12 cellular contexts compared by ENCODE assay signal in the genomic region with DNA sequence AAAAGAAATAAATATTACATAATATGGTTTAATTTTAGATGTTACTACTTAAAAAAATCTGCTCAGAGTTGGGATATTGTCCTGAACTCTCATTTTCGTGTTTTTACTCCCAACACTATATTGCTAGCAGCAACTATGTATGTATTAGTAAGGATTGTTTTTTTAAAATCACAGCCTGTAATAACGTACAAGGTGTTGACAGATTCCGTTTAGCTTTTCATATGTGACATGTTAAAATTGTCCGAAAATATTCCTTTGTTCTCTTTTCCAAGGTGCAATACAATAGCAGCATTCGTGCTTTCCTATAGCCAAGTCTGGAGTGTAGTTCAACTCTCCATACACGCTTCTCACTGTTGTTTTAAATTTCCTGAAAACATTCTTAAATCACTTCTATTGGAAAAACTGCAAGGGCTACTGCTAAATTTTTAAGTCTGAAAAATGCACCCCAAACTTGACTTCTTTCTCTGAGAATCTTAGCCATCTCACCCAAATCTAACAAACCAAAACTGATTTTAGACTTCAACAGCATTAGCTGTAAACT. TPM values are rescaled to one million over a fixed set of nuclear protein-coding genes. Genes with fewer than 3 reads are reported as not detected.
DNase-seq lines count a peak whose midpoint lies in the region; ATAC-seq and TF ChIP-seq lines count a peak whose summit lies in the region.
"Had no signal": no experiment of that assay in that cellular context is flagged by ENCODE, and none has a peak within 500 bp of the region (broad histone marks: within the 10 kb centered on the region; RNA-seq: fewer than 3 reads in every experiment).

No MANE protein-coding gene starts in this region.

- H3K27ac Mint-ChIP-seq in CD8-positive, alpha-beta memory T cell: peak overlapping the region in 6 of 8 donors; percentile 46 to 100 (median 98)
- H3K27ac Mint-ChIP-seq in IgD-negative memory B cell: peak overlapping the region; percentile 33 to 98 (median 74)
- peak overlapping the region; percentile 97 for H3K27ac Mint-ChIP-seq in activated naive CD8-positive, alpha-beta T cell treated with anti-CD3 and anti-CD28 coated beads for 36 hours
- peak overlapping the region in 7 of 9 donors; percentile 93 to 100 (median 98) for H3K27ac Mint-ChIP-seq in naive thymus-derived CD4-positive, alpha-beta T cell

- peak overlapping the region; percentile 86 for H3K27ac ChIP-seq in CD8-positive, alpha-beta memory T cell (ENCODE audit: low read depth, low read length)
- peak overlapping the region; percentile 94 for H3K27ac ChIP-seq in naive thymus-derived CD4-positive, alpha-beta T cell (ENCODE audit: low read depth, low read length)

- DNase-seq in CD8-positive, alpha-beta memory T cell: no peak
- DNase-seq in activated naive CD8-positive, alpha-beta T cell treated with anti-CD3 and anti-CD28 coated beads for 36 hours: no peak
- DNase-seq in naive thymus-derived CD4-positive, alpha-beta T cell: no peak
- DNase-seq in medulla oblongata (ENCODE audit: extremely low spot score) (no peak), lower leg skin (ENCODE audit: low spot score in 2 of 2) (no peak), 8988T (no peak)
- DNase-seq: activated CD8-positive, alpha-beta memory T cell treated with anti-CD3 and anti-CD28 coated beads for 24 hours; gastrocnemius medialis; HCEC 1CT; stimulated activated CD4-positive, alpha-beta T cell treated with anti-CD3 and anti-CD28 coated beads, Interleukin-15, amount 100 ng/mL, for 24 hours had no signal

- no peaks in the 10 kb centered on the region for H3K9me3 ChIP-seq in CD8-positive, alpha-beta memory T cell (ENCODE audit: low read length)
- no peaks in the 10 kb centered on the region for H3K9me3 ChIP-seq in naive thymus-derived CD4-positive, alpha-beta T cell (ENCODE audit: control insufficient read depth in 2 of 3, low read length in 3 of 3)
- H3K9me3 ChIP-seq: gastrocnemius medialis had no signal

- intact Hi-C loops in naive thymus-derived CD4-positive, alpha-beta T cell (cut with micrococcal nuclease): loop anchor here (5.0 to 10.0 kb wide), 4 partner anchors 507 to 1784 kb away; a partner anchor contains a TSS
- intact Hi-C loops in lower leg skin (cut with DNase I; ENCODE audit: low total_unique reads): no loop called here

- peaks cover 40 to 77% (median 58%) of the 10 kb centered on the region in 3 donors for H3K4me1 Mint-ChIP-seq in CD8-positive, alpha-beta memory T cell
- peaks cover 27 to 33% (median 31%) of the 10 kb centered on the region in 3 donors for H3K4me1 Mint-ChIP-seq in IgD-negative memory B cell
- peaks cover 47% of the 10 kb centered on the region for H3K4me1 Mint-ChIP-seq in activated naive CD8-positive, alpha-beta T cell treated with anti-CD3 and anti-CD28 coated beads for 36 hours
- H3K4me1 Mint-ChIP-seq in naive thymus-derived CD4-positive, alpha-beta T cell: peaks cover 10 to 76% (median 46%) of the 10 kb centered on the region in 7 donors

- peak overlapping the region in 4 of 7 donors; percentile 10 to 87 (median 46) for H3K4me3 Mint-ChIP-seq in CD8-positive, alpha-beta memory T cell
- peak overlapping the region in 1 of 4 donors; percentile 96 for H3K4me3 Mint-ChIP-seq in IgD-negative memory B cell
- H3K4me3 Mint-ChIP-seq in activated naive CD8-positive, alpha-beta T cell treated with anti-CD3 and anti-CD28 coated beads for 36 hours: no peak overlapping the region
- peak overlapping the region in 7 of 10 donors; percentile 55 to 99 (median 87) for H3K4me3 Mint-ChIP-seq in naive thymus-derived CD4-positive, alpha-beta T cell

- H3K27me3 ChIP-seq in CD8-positive, alpha-beta memory T cell (ENCODE audit: insufficient read depth, low read length, poor library complexity, severe bottlenecking): no peaks in the 10 kb centered on the region
- H3K27me3 ChIP-seq in naive thymus-derived CD4-positive, alpha-beta T cell (ENCODE audit: control insufficient read depth in 2 of 2, insufficient read depth in 2 of 2, low read length in 2 of 2): no peaks in the 10 kb centered on the region

- CTCF ChIA-PET in CD8-positive, alpha-beta memory T cell (lab: Charles Lee): interaction anchor here (0.8 to 10.9 kb wide), 2 partner anchors 16 to 36 kb away, joined by 3 to 173 read pairs; a partner anchor contains a TSS
- CTCF ChIA-PET in naive thymus-derived CD4-positive, alpha-beta T cell (lab: Charles Lee): interaction anchor here (2.6 to 6.6 kb wide), 4 partner anchors 17 to 35 kb away, joined by 8 to 69 read pairs (median 24); a partner anchor contains a TSS

- WGBS in lower leg skin, 2 donors: 85 to 91% methylated on average over 6 of the region's 6 CpGs

- peaks cover 30% of the 10 kb centered on the region for H3K4me1 ChIP-seq in CD8-positive, alpha-beta memory T cell (ENCODE audit: insufficient read depth, low read length)
- H3K4me1 ChIP-seq in naive thymus-derived CD4-positive, alpha-beta T cell (ENCODE audit: control insufficient read depth in 2 of 2, insufficient read depth in 2 of 2, low read length in 2 of 2): peaks cover 23 to 27% of the 10 kb centered on the region in 2 donors

- H3K27me3 Mint-ChIP-seq in CD8-positive, alpha-beta memory T cell: peaks cover 0 to 6% of the 10 kb centered on the region in 2 donors
- H3K27me3 Mint-ChIP-seq in IgD-negative memory B cell: no peaks in the 10 kb centered on the region
- H3K27me3 Mint-ChIP-seq in activated naive CD8-positive, alpha-beta T cell treated with anti-CD3 and anti-CD28 coated beads for 36 hours: peaks cover 19% of the 10 kb centered on the region
- H3K27me3 Mint-ChIP-seq in naive thymus-derived CD4-positive, alpha-beta T cell: peaks cover 0 to 7% (median 0%) of the 10 kb centered on the region in 5 donors

- ATAC-seq in naive thymus-derived CD4-positive, alpha-beta T cell: no peak
- ATAC-seq in HG03039 (IDR thresholded peaks at IDR 0.05; ENCODE audit: unreplicated experiment): no peak
- ATAC-seq: gastrocnemius medialis had no signal

- H3K4me3 ChIP-seq in CD8-positive, alpha-beta memory T cell (ENCODE audit: low read length): no peak overlapping the region
- H3K4me3 ChIP-seq in naive thymus-derived CD4-positive, alpha-beta T cell (ENCODE audit: low read length): no peak overlapping the region
- no peak overlapping the region for H3K4me3 ChIP-seq in lower leg skin (ENCODE audit: low read depth, poor library complexity, severe bottlenecking)

- no peaks in the 10 kb centered on the region for H3K36me3 ChIP-seq in CD8-positive, alpha-beta memory T cell (ENCODE audit: insufficient read depth, low read length)
- no peaks in the 10 kb centered on the region for H3K36me3 ChIP-seq in naive thymus-derived CD4-positive, alpha-beta T cell (ENCODE audit: control insufficient read depth in 2 of 3, insufficient read depth in 3 of 3, low read length in 3 of 3)
- H3K36me3 ChIP-seq: gastrocnemius medialis had no signal

- no peak for TF ChIP-seq CTCF in lower leg skin (IDR thresholded peaks at IDR 0.05)

- H3K36me3 Mint-ChIP-seq in CD8-positive, alpha-beta memory T cell: peaks cover 0 to 10% (median 0%) of the 10 kb centered on the region in 3 donors
- H3K36me3 Mint-ChIP-seq in IgD-negative memory B cell: no peaks in the 10 kb centered on the region
- peaks cover 6% of the 10 kb centered on the region for H3K36me3 Mint-ChIP-seq in activated naive CD8-positive, alpha-beta T cell treated with anti-CD3 and anti-CD28 coated beads for 36 hours
- no peaks in the 10 kb centered on the region for H3K36me3 Mint-ChIP-seq in naive thymus-derived CD4-positive, alpha-beta T cell

- peaks cover 0 to 2% (median 0%) of the 10 kb centered on the region in 5 donors for H3K9me3 Mint-ChIP-seq in CD8-positive, alpha-beta memory T cell
- H3K9me3 Mint-ChIP-seq in IgD-negative memory B cell: no peaks in the 10 kb centered on the region
- no peaks in the 10 kb centered on the region for H3K9me3 Mint-ChIP-seq in activated naive CD8-positive, alpha-beta T cell treated with anti-CD3 and anti-CD28 coated beads for 36 hours
- peaks cover 0 to 6% (median 0%) of the 10 kb centered on the region in 11 donors for H3K9me3 Mint-ChIP-seq in naive thymus-derived CD4-positive, alpha-beta T cell

- POLR2A ChIA-PET in CD8-positive, alpha-beta memory T cell (lab: Charles Lee): interaction anchor here (3.1 to 12.1 kb wide), 5 partner anchors 7 to 129 kb away, joined by 23 to 326 read pairs (median 58); a partner anchor contains a TSS
- POLR2A ChIA-PET in naive thymus-derived CD4-positive, alpha-beta T cell (lab: Charles Lee): interaction anchor here (0.8 to 42.5 kb wide), 23 partner anchors 5 to 1866 kb away, joined by 3 to 2497 read pairs (median 34); a partner anchor contains a TSS

- TF ChIP-seq POLR2A in lower leg skin (IDR thresholded peaks at IDR 0.05): no peak

RNA-seq across cellular contexts. Expression of a gene that starts 58.9 kb away (rescaled TPM):
- 1 to 10 TPM in 1 of 2 experiments, under 1 TPM in 1; 0.37 to 1.1 TPM for total RNA-seq in CD8-positive, alpha-beta memory T cell
- polyA plus RNA-seq in CD8-positive, alpha-beta memory T cell: 4.8 TPM
- polyA plus RNA-seq in IgD-negative memory B cell: 7.2 TPM
- total RNA-seq in activated naive CD8-positive, alpha-beta T cell treated with anti-CD3 and anti-CD28 coated beads for 36 hours: under 1 TPM; 0.76 to 0.80 TPM
- 1 to 10 TPM; 1.5 to 4.6 (median 2.5) TPM for total RNA-seq in naive thymus-derived CD4-positive, alpha-beta T cell
- under 1 TPM; 0.65 to 0.85 TPM for polyA plus RNA-seq in naive thymus-derived CD4-positive, alpha-beta T cell
- total RNA-seq in lower leg skin: 1 to 10 TPM; 4.2 to 6.8 (median 5.5) TPM
